In the genomic region with DNA sequence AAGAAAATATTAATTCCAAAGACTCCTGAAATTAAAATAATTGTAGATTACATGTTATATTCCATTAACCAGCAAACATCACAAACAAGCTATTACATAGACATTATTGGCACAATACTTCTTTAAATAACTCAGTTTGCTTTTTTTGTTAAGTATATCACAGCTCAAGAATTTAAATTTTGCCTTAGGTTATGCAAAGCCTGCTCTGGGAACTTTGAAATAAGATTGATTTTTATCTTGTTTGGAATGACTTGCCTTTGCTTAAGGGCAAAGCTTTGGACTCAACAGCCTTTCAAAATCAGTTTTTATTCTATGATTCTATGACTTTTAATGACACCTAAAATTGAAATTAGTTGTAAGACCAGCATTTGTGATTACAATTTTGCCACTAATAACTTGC, we compare ENCODE assay signal across 1 cellular context.
TF ChIP-seq lines count a peak whose summit lies in the region.

No MANE protein-coding gene starts in this region.

TF ChIP-seq in SK-N-SH, 30 proteins besides CTCF, POLR2A, EP300 and RAD21 (continued from another document):
- no peak for TF ChIP-seq FOSL2 (IDR thresholded peaks at IDR 0.05; ENCODE audit: borderline replicate concordance, low read depth)
- TF ChIP-seq, protein P1, sequence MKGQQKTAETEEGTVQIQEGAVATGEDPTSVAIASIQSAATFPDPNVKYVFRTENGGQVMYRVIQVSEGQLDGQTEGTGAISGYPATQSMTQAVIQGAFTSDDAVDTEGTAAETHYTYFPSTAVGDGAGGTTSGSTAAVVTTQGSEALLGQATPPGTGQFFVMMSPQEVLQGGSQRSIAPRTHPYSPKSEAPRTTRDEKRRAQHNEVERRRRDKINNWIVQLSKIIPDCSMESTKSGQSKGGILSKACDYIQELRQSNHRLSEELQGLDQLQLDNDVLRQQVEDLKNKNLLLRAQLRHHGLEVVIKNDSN (IDR thresholded peaks at IDR 0.05; ENCODE audit: borderline replicate concordance, low read depth) = no peak
- TF ChIP-seq, protein P2, sequence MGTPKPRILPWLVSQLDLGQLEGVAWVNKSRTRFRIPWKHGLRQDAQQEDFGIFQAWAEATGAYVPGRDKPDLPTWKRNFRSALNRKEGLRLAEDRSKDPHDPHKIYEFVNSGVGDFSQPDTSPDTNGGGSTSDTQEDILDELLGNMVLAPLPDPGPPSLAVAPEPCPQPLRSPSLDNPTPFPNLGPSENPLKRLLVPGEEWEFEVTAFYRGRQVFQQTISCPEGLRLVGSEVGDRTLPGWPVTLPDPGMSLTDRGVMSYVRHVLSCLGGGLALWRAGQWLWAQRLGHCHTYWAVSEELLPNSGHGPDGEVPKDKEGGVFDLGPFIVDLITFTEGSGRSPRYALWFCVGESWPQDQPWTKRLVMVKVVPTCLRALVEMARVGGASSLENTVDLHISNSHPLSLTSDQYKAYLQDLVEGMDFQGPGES (IDR thresholded peaks at IDR 0.05; ENCODE audit: low read depth, low read length) = no peak
- TF ChIP-seq EZH2phosphoT487 (IDR thresholded peaks at IDR 0.05; ENCODE audit: borderline replicate concordance, low read depth) = no peak
- no peak for TF ChIP-seq SIN3A (IDR thresholded peaks at IDR 0.05; ENCODE audit: borderline replicate concordance, low read depth, low read length)
- no peak for TF ChIP-seq GATA2 (CRISPR knock-in tag; IDR thresholded peaks at IDR 0.05)
- no peak for TF ChIP-seq SMC3 (IDR thresholded peaks at IDR 0.05; ENCODE audit: low read depth, low read length)
